8 cellular contexts compared by ENCODE assay signal in genomic region chr14:68785817-68786490, GRCh38. TPM values are rescaled to one million over a fixed set of nuclear protein-coding genes. Genes with fewer than 3 reads are reported as not detected.
DNase-seq lines count a peak whose midpoint lies in the region; ATAC-seq, FAIRE-seq and TF ChIP-seq lines count a peak whose summit lies in the region.

No MANE protein-coding gene starts in this region.

- H3K9ac ChIP-seq in K562 (ENCODE audit: insufficient read depth in 1 of 2, low read depth in 2 of 2, low read length in 2 of 2) (no peak overlapping the region; a peak in 1 of 4 replicates), HepG2 (ENCODE audit: insufficient read depth, low read depth, low read length) (peak overlapping the region; percentile 96; the same call in 1 of the 2 replicates), subcutaneous abdominal adipose tissue (ENCODE audit: low read length in 5 of 5) (no peak overlapping the region)

- CTCF ChIA-PET in K562 (lab: Yijun Ruan, JAX; ENCODE audit: low intra/inter-chr PET ratio) (no interaction called here), HepG2 (lab: Yijun Ruan, JAX; ENCODE audit: low intra/inter-chr PET ratio, low total read pairs) (interaction anchor here (1.0 kb wide), 1 partner anchor 38 kb away, joined by 3 read pairs; no protein-coding TSS in a partner anchor)

- no peak overlapping the region for H2AFZ ChIP-seq in K562 (ENCODE audit: low read depth, low read length)
- H2AFZ ChIP-seq in HepG2 (ENCODE audit: low read length) = no peak overlapping the region

- peak; percentile 3 for ATAC-seq in Right ventricle myocardium superior (ENCODE audit: poor library complexity)
- ATAC-seq in Right ventricle myocardium inferior = no peak
- peak; percentile 50 for ATAC-seq in K562
- no peak; the same call in 2 of the 3 replicates for ATAC-seq in HepG2

- TF ChIP-seq CTCF in K562 (IDR thresholded peaks at IDR 0.05 in 2 of 3, conservative IDR thresholded peaks at IDR 0.05 in 1 of 3; ENCODE audit: insufficient read depth in 2 of 3, low read depth in 1 of 3, low read length in 3 of 3) = no peak
- no peak for TF ChIP-seq CTCF in HepG2 (CRISPR knock-in tag; IDR thresholded peaks at IDR 0.05)

- TF ChIP-seq EP300 in K562 (IDR thresholded peaks at IDR 0.05; ENCODE audit: low read length) (no peak), HepG2 (IDR thresholded peaks at IDR 0.05; ENCODE audit: low read depth in 2 of 2, low read length in 2 of 2) (no peak), HepG2 (CRISPR knock-in tag; IDR thresholded peaks at IDR 0.05; ENCODE audit: borderline replicate concordance) (no peak)

- BruUV-seq in K562 (replicated peaks; lab: Mats Ljungman, UMichigan) (no TSS peak), HepG2 (replicated peaks; lab: Mats Ljungman, UMichigan) (no TSS peak)

- DNase-seq in Right ventricle myocardium superior (no peak), Right ventricle myocardium inferior (ENCODE audit: missing footprints) (no peak), K562 (ENCODE audit: extremely low read depth in 1 of 4, low spot score in 3 of 4) (peak in 2 of 4 experiments; percentile 60 to 71), HepG2 (ENCODE audit: low spot score) (no peak), superior temporal gyrus (ENCODE audit: extremely low spot score) (no peak), amygdala (lab: John Stamatoyannopoulos, UW) (no peak), NCI-H446 treated with DMSO at 0.1 percent for 48 hours (lab: John Stamatoyannopoulos, UW) (no peak)

- POLR2A ChIA-PET in K562 (lab: Yijun Ruan, JAX) = interaction anchor here (0.6 to 1.9 kb wide), 7 partner anchors 7 to 507 kb away, joined by 3 to 6 read pairs (median 3); partner anchors contain the start of gene ZFP36L1
- POLR2A ChIA-PET in HepG2 (lab: Yijun Ruan, JAX) = interaction anchor here (1.1 to 8.6 kb wide), 10 partner anchors 5 to 69 kb away, joined by 3 to 244 read pairs (median 10); partner anchors contain the start of gene ZFP36L1

- H4K20me1 ChIP-seq in K562 (replicated peaks; ENCODE audit: control insufficient read depth, insufficient read depth, low read length) (0 out of 2 replicates have a peak, but pooled peaks cover 3% of the 10 kb centered on the region), HepG2 (ENCODE audit: insufficient read depth, low read length) (peaks cover 19% of the 10 kb centered on the region)

- intact Hi-C loops in Right ventricle myocardium superior (cut with DNase I) = loop anchor here (5.0 to 10.0 kb wide), 2 partner anchors 101 to 539 kb away; no protein-coding TSS in a partner anchor
- intact Hi-C loops in Right ventricle myocardium inferior (cut with DNase I) = no loop called here
- intact Hi-C loops in K562 (cut with micrococcal nuclease) = loop anchor here (5.0 kb wide), 1 partner anchor 39 kb away; no protein-coding TSS in a partner anchor
- intact Hi-C loops in HepG2 (cut with micrococcal nuclease; ENCODE audit: unreplicated experiment) = loop anchor here (2.0 to 10.0 kb wide), 6 partner anchors 23 to 537 kb away; no protein-coding TSS in a partner anchor

- FAIRE-seq in K562 (lab: Jason Lieb, UNC) = peak; percentile 75
- no peak for FAIRE-seq in HepG2 (lab: Jason Lieb, UNC)

- no peaks in the 10 kb centered on the region for H3K9me1 ChIP-seq in K562 (ENCODE audit: control insufficient read depth, insufficient read depth, low read length)

- TF ChIP-seq POLR2A in K562 (conservative IDR thresholded peaks at IDR 0.05) (no peak), HepG2 (IDR thresholded peaks at IDR 0.05; ENCODE audit: insufficient read depth in 1 of 2, low read depth in 2 of 2, low read length in 2 of 2) (no peak)

- H3K4me1 ChIP-seq in K562 (replicated peaks in 1 of 2; ENCODE audit: control insufficient read depth in 2 of 2, insufficient read depth in 2 of 2, low read length in 2 of 2) = peaks cover 33 to 45% of the 10 kb centered on the region in 2 experiments; a peak in 4 of 5 replicates
- H3K4me1 ChIP-seq in HepG2 (ENCODE audit: insufficient read depth, low read length) = peaks cover 94% of the 10 kb centered on the region
- H3K4me1 ChIP-seq in subcutaneous abdominal adipose tissue (ENCODE audit: control insufficient read depth in 5 of 5, insufficient read depth in 5 of 5, low read length in 5 of 5) = peaks cover 6 to 74% (median 63%) of the 10 kb centered on the region in 5 donors

- no peak overlapping the region for H3K4me3 ChIP-seq in K562
- no peak overlapping the region for H3K4me3 ChIP-seq in HepG2 (replicated peaks in 1 of 3; ENCODE audit: insufficient read depth in 1 of 3, low read depth in 2 of 3, low read length in 3 of 3)
- no peak overlapping the region for H3K4me3 ChIP-seq in subcutaneous abdominal adipose tissue (ENCODE audit: low read depth in 1 of 5, low read length in 5 of 5)

- no peaks in the 10 kb centered on the region for H3K9me3 ChIP-seq in K562 (replicated peaks; ENCODE audit: control insufficient read depth, insufficient read depth, low read depth, low read length)
- no peaks in the 10 kb centered on the region for H3K9me3 ChIP-seq in HepG2 (ENCODE audit: low read length)
- no peaks in the 10 kb centered on the region for H3K9me3 ChIP-seq in subcutaneous abdominal adipose tissue (ENCODE audit: control insufficient read depth in 5 of 5, low read length in 5 of 5)

- peaks cover 33% of the 10 kb centered on the region for H3K36me3 ChIP-seq in K562 (ENCODE audit: control insufficient read depth, insufficient read depth, low read length)
- H3K36me3 ChIP-seq in HepG2 (replicated peaks in 1 of 2; ENCODE audit: control insufficient read depth in 1 of 2, insufficient read depth in 2 of 2, low read length in 2 of 2) = peaks cover 6 to 21% of the 10 kb centered on the region in 2 experiments
- peaks cover 6 to 38% (median 30%) of the 10 kb centered on the region in 5 donors for H3K36me3 ChIP-seq in subcutaneous abdominal adipose tissue (ENCODE audit: control insufficient read depth in 5 of 5, insufficient read depth in 5 of 5, low read length in 5 of 5)

- in situ Hi-C loops in K562 (cut with MboI) = no loop called here
- in situ Hi-C loops in HepG2 (cut with HindIII; ENCODE audit: extremely low pct_ligation_motif_present, low pct_unique_long_range_greater_than_20kb) = no loop called here

- H3K79me2 ChIP-seq in K562 (ENCODE audit: control insufficient read depth, insufficient read depth, low read length) (peaks cover 27% of the 10 kb centered on the region), HepG2 (ENCODE audit: insufficient read depth, low read length) (peaks cover 23% of the 10 kb centered on the region)

- H3K4me2 ChIP-seq in K562 (ENCODE audit: insufficient read depth, low read length) (peak overlapping the region; percentile 12; the same call in 1 of the 2 replicates), HepG2 (ENCODE audit: low read depth, low read length) (peak overlapping the region; percentile 100; the same call in 1 of the 2 replicates)

- H3K27ac ChIP-seq in K562 (ENCODE audit: extremely low read depth, low read depth, low read length) (peak overlapping the region; percentile 28; the same call in 2 of the 3 replicates), HepG2 (ENCODE audit: extremely low read length, insufficient read depth, low read length) (peak overlapping the region; percentile 100), subcutaneous abdominal adipose tissue (ENCODE audit: low read depth, low read length) (peak overlapping the region; percentile 100)

- 23% methylated on average over 4 of the region's 4 CpGs for WGBS in K562 (ENCODE audit: insufficient coverage, low coverage, missing lambda C conversion rate)
- WGBS in HepG2 (ENCODE audit: low lambda C conversion rate) = 76% methylated on average over 3 of the region's 4 CpGs

- TF ChIP-seq RAD21 in K562 (CRISPR knock-in tag; conservative IDR thresholded peaks at IDR 0.05 in 1 of 2, IDR thresholded peaks at IDR 0.05 in 1 of 2) (no peak), HepG2 (CRISPR knock-in tag; IDR thresholded peaks at IDR 0.05) (no peak)

- H3K27me3 ChIP-seq in K562 (ENCODE audit: control insufficient read depth in 2 of 2, insufficient read depth in 2 of 2, low read length in 2 of 2) (no peaks in the 10 kb centered on the region), HepG2 (ENCODE audit: control insufficient read depth in 1 of 2, insufficient read depth in 2 of 2, low read length in 2 of 2) (no peaks in the 10 kb centered on the region; a peak in 1 of 5 replicates), subcutaneous abdominal adipose tissue (ENCODE audit: control insufficient read depth in 5 of 5, insufficient read depth in 4 of 5, low read length in 5 of 5) (no peaks in the 10 kb centered on the region)

RNA-seq across cellular contexts. Expression of gene ZFP36L1, which starts 6.9 kb away (rescaled TPM):
- 45.5 TPM for total RNA-seq in Right ventricle myocardium superior
- total RNA-seq in Right ventricle myocardium inferior = 46.6 TPM
- total RNA-seq in K562 (2011; cell fraction: chromatin; rRNA removed; ENCODE audit: low replicate concordance) = 11.8 and 14.3 TPM in 2 replicates
- total RNA-seq in K562 (2011; cell fraction: nucleolus; rRNA removed) = 10.0 and 12.0 TPM in 2 replicates
- total RNA-seq in K562 (2011; cell fraction: nucleoplasm; rRNA removed) = 10.0 and 20.1 TPM in 2 replicates
- 5.3 and 6.2 TPM in 2 replicates for total RNA-seq in K562 (2014; rRNA removed)
- 3.2 and 4.0 TPM in 2 replicates for total RNA-seq in K562 (2014; rRNA removed; fragmentation: Illumina TruSeq; extraction: Trizol)
- total RNA-seq in K562 (2015; rRNA removed; fragmentation: Illumina TruSeq; extraction: Trizol) = 3.7 and 3.8 TPM in 2 replicates
- 26.6 and 27.2 TPM in 2 replicates for total RNA-seq in K562 (2021)
- 3.7 and 6.6 TPM in 2 replicates for polyA plus RNA-seq in K562 (2011; rRNA removed)
- polyA plus RNA-seq in K562 (2011; cell fraction: cytosol; rRNA removed) = 10.0 and 19.9 TPM in 2 replicates
- polyA plus RNA-seq in K562 (2011; cell fraction: nucleus; rRNA removed) = 14.4 and 33.2 TPM in 2 replicates
- polyA plus RNA-seq in K562 (2012) = 9.5 and 18.5 TPM in 2 replicates
- 13.7 and 15.5 TPM in 2 replicates for polyA plus RNA-seq in K562 (2014; fragmentation: Illumina TruSeq; extraction: Trizol)
- 1 to 10 TPM; 1.3 to 3.2 TPM for polyA plus RNA-seq in K562 (2014; fragmentation: Nextera tagmentation; extraction: Ambion mirVana)
- polyA plus RNA-seq in K562 (2014; rRNA removed) = 11.1 and 11.7 TPM in 2 replicates
- polyA minus RNA-seq in K562 (2011; rRNA and poly(A)+ RNA removed) = 3.1 TPM in 2 replicates
- 15.1 and 34.9 TPM in 2 replicates for polyA minus RNA-seq in K562 (2011; cell fraction: cytosol; rRNA and poly(A)+ RNA removed)
- polyA minus RNA-seq in K562 (2011; cell fraction: nucleus; rRNA and poly(A)+ RNA removed) = 9.0 and 10.3 TPM in 2 replicates
- 7.4 and 8.4 TPM in 2 replicates for total RNA-seq in HepG2 (2016; rRNA removed; fragmentation: Illumina TruSeq; extraction: Trizol)
- total RNA-seq in HepG2 (2016; cell fraction: cytosol; rRNA removed; fragmentation: Illumina TruSeq; extraction: Trizol; ENCODE audit: low read depth) = 2.6 and 3.4 TPM in 2 replicates
- 7.9 and 8.4 TPM in 2 replicates for total RNA-seq in HepG2 (2016; cell fraction: insoluble cytoplasmic fraction; rRNA removed; fragmentation: Illumina TruSeq; extraction: Trizol)
- total RNA-seq in HepG2 (2016; cell fraction: membrane; rRNA removed; fragmentation: Illumina TruSeq; extraction: Trizol) = 11.1 and 11.3 TPM in 2 replicates
- total RNA-seq in HepG2 (2016; cell fraction: nucleus; rRNA removed; fragmentation: Illumina TruSeq; extraction: Trizol) = 13.8 and 14.1 TPM in 2 replicates
- 10.2 and 12.7 TPM in 2 replicates for polyA plus RNA-seq in HepG2 (2011; rRNA removed)
- 11.2 and 18.0 TPM in 2 replicates for polyA plus RNA-seq in HepG2 (2011; cell fraction: cytosol; rRNA removed)
- polyA plus RNA-seq in HepG2 (2011; cell fraction: nucleus; rRNA removed) = 66.5 and 69.1 TPM in 2 replicates
- 23.2 and 32.2 TPM in 2 replicates for polyA plus RNA-seq in HepG2 (2012)
- 2.7 and 2.8 TPM in 2 replicates for polyA plus RNA-seq in HepG2 (2016; cell fraction: cytosol; fragmentation: Illumina TruSeq; extraction: Trizol; ENCODE audit: low read depth)
- 20.7 and 26.8 TPM in 2 replicates for polyA plus RNA-seq in HepG2 (2016; cell fraction: insoluble cytoplasmic fraction; fragmentation: Illumina TruSeq; extraction: Trizol; ENCODE audit: low read depth)
- polyA plus RNA-seq in HepG2 (2016; cell fraction: membrane; fragmentation: Illumina TruSeq; extraction: Trizol; ENCODE audit: low read depth) = 9.2 and 10.1 TPM in 2 replicates
- 53.8 and 57.0 TPM in 2 replicates for polyA plus RNA-seq in HepG2 (2016; cell fraction: nucleus; fragmentation: Illumina TruSeq; extraction: Trizol; ENCODE audit: insufficient read depth, low read depth)
- 8.5 and 26.8 TPM in 2 replicates for polyA minus RNA-seq in HepG2 (2011; rRNA and poly(A)+ RNA removed; ENCODE audit: low replicate concordance)
- 56.3 and 73.8 TPM in 2 replicates for polyA minus RNA-seq in HepG2 (2011; cell fraction: cytosol; rRNA and poly(A)+ RNA removed)
- polyA minus RNA-seq in HepG2 (2011; cell fraction: nucleus; rRNA and poly(A)+ RNA removed) = 11.8 and 13.8 TPM in 2 replicates

Comparison
In these comparisons a context has a peak if more than half of its experiments do, and no peak if none do; other contexts are left out.
1. ATAC-seq: peak in Right ventricle myocardium superior (single experiment) and K562 (single experiment); none in Right ventricle myocardium inferior (single experiment) and HepG2 (single experiment).
2. H3K27ac ChIP-seq: peak in every context shown above with its lines; median percentile 100 in HepG2; 100 in subcutaneous abdominal adipose tissue; 28 in K562.